ENCODE assay signal across 8 cellular contexts in genomic region chr15:74616996-74617395, GRCh38. TPM values are rescaled to one million over a fixed set of nuclear protein-coding genes. Genes with fewer than 3 reads are reported as not detected.
DNase-seq lines count a peak whose midpoint lies in the region; ATAC-seq and TF ChIP-seq lines count a peak whose summit lies in the region.

No MANE protein-coding gene starts in this region.

- peaks cover 14% of the 10 kb centered on the region for H4K20me1 ChIP-seq in GM23248 (ENCODE audit: insufficient read depth)

- peaks cover 6% of the 10 kb centered on the region; the same call in 1 of the 2 replicates for H3K36me3 ChIP-seq in GM23248 (ENCODE audit: low read depth)
- H3K36me3 ChIP-seq in skeletal muscle satellite cell (ENCODE audit: insufficient read depth, low read length), result peaks cover 37% of the 10 kb centered on the region

- DNase-seq in GM23248 (peak; percentile 51), fibroblast of pulmonary artery (ENCODE audit: low read depth) (no peak), NCI-H510A treated with DMSO at 0.1 percent for 48 hours (lab: John Stamatoyannopoulos, UW) (no peak)

- TF ChIP-seq CTCF in VCaP (conservative IDR thresholded peaks at IDR 0.05) (no peak), fibroblast of pulmonary artery (IDR thresholded peaks at IDR 0.05; ENCODE audit: low read length, missing control alignments) (no peak)

- peaks cover 16% of the 10 kb centered on the region for H3K4me1 ChIP-seq in GM23248 (ENCODE audit: insufficient read depth)
- H3K4me1 ChIP-seq in skeletal muscle satellite cell (ENCODE audit: control insufficient read depth, insufficient read depth, low read length), result peaks cover 25% of the 10 kb centered on the region

- no peaks in the 10 kb centered on the region for H3K9me3 ChIP-seq in GM23248 (ENCODE audit: low read depth)
- no peaks in the 10 kb centered on the region for H3K9me3 ChIP-seq in skeletal muscle satellite cell (replicated peaks; ENCODE audit: low read length)

- H3K4me3 ChIP-seq in GM23248, result peak overlapping the region; percentile 80
- peak overlapping the region; percentile 99 for H3K4me3 ChIP-seq in fibroblast of pulmonary artery (replicated peaks; ENCODE audit: low read depth, low read length)
- peak overlapping the region; percentile 98 for H3K4me3 ChIP-seq in skeletal muscle satellite cell (ENCODE audit: low read length)

- H3K9ac ChIP-seq in GM23248, result peak overlapping the region; percentile 98
- H3K9ac ChIP-seq in skeletal muscle satellite cell (ENCODE audit: low read depth, low read length), result peak overlapping the region; percentile 100

- peak overlapping the region; percentile 90 for H3K27ac ChIP-seq in GM23248
- H3K27ac ChIP-seq in VCaP, result peak overlapping the region; percentile 99

- no peak overlapping the region for H2AFZ ChIP-seq in GM23248

- H3K79me2 ChIP-seq in GM23248 (ENCODE audit: insufficient read depth), result peaks cover 64% of the 10 kb centered on the region

- H3K4me2 ChIP-seq in GM23248 (ENCODE audit: unreplicated experiment) (peak overlapping the region; percentile 82), skeletal muscle satellite cell (ENCODE audit: low read length) (peak overlapping the region; percentile 91)

- H3K27me3 ChIP-seq in GM23248 (replicated peaks; ENCODE audit: insufficient read depth) (no peaks in the 10 kb centered on the region), skeletal muscle satellite cell (ENCODE audit: control insufficient read depth, insufficient read depth, low read length) (peaks cover 6% of the 10 kb centered on the region)

- in situ Hi-C loops in GM23248 (cut with MboI), result no loop called here

- ATAC-seq in GM18861 (IDR thresholded peaks at IDR 0.05; ENCODE audit: unreplicated experiment) (no peak), GM19463 (IDR thresholded peaks at IDR 0.05; ENCODE audit: unreplicated experiment) (no peak), GM19397 (IDR thresholded peaks at IDR 0.05; ENCODE audit: unreplicated experiment) (no peak)

- peaks cover 24% of the 10 kb centered on the region for H3F3A ChIP-seq in GM23248 (ENCODE audit: insufficient read depth)

- no peaks in the 10 kb centered on the region for H3K9me2 ChIP-seq in GM23248 (ENCODE audit: insufficient read depth)

RNA-seq across cellular contexts. Expression of gene CLK3, which starts 1.4 kb away (rescaled TPM):
- 67.2 and 67.9 TPM in 2 replicates for total RNA-seq in GM23248 (2014; rRNA removed; shearing (Covaris generic))
- 40.4 and 41.9 TPM in 2 replicates for polyA plus RNA-seq in GM23248 (2016; fragmentation: Nextera tagmentation; extraction: Ambion mirVana)
- 65.4 and 74.7 TPM in 2 replicates for total RNA-seq in skeletal muscle satellite cell (2012; rRNA removed)
